ENCODE assay signal across 17 cellular contexts in the genomic region with DNA sequence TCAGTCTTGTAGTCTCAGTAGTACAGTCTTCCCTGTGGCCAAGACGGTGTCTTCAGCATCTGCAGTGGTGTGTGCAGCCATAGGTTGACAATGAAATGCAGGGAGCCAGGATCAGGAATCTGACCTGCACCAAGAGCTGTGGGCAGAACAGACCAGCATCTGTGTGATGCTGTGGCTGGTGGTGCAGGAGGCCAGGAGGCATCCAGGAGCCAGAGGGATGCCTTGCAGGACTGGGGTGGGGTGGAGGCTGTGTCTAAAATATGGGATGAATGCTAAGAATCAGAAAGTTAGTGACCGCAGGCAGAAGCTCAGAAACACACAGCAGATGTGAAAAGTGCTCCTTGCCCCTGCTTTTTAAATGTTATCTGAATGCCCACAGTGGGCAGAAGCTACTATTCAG.
"Had no signal": no experiment of that assay in that cellular context is flagged by ENCODE, and none has a peak within 500 bp of the region (broad histone marks: within the 10 kb centered on the region; RNA-seq: fewer than 3 reads in every experiment).

No MANE protein-coding gene starts in this region.

- H3K36me3 ChIP-seq: SJCRH30 had no signal

- H3K9me3 ChIP-seq: SJCRH30 had no signal

- DNase-seq: KBM-7, MV-4-11, NCI-H1048, NCI-H1105, NCI-H146, NCI-H1694 treated with DMSO at 0.1 percent for 48 hours, NCI-H1930, NCI-H2081, NCI-H2107, NCI-H2227 treated with DMSO at 0.1 percent for 48 hours, NCI-H446, NCI-H524 treated with DMSO at 0.1 percent for 48 hours, NCI-H774, RPMI8226, SHP77, SJCRH30 had no signal

- H3K27ac ChIP-seq: SJCRH30 had no signal

- H3K4me3 ChIP-seq: SJCRH30 had no signal

- H3K4me1 ChIP-seq: SJCRH30 had no signal

- FAIRE-seq: RCC 7860 had no signal
